In genomic region chr2:196510246-196510645, GRCh38 we compare ENCODE assay signal across 27 cellular contexts.
"Had no signal": no experiment of that assay in that cellular context is flagged by ENCODE, and none has a peak within 500 bp of the region (broad histone marks: within the 10 kb centered on the region; RNA-seq: fewer than 3 reads in every experiment).

No MANE protein-coding gene starts in this region.

- H3K36me3 Mint-ChIP-seq: naive thymus-derived CD8-positive, alpha-beta T cell; neural progenitor cell; stimulated activated effector memory CD8-positive, alpha-beta T cell treated with anti-CD3 and anti-CD28 coated beads, Interleukin-12 subunit alpha, Interleukin-12 subunit beta, amount 100 ng/mL, for 72 hours had no signal

- DNase-seq: effector CD4-positive, alpha-beta T cell; endodermal cell; foreskin keratinocyte; heart right ventricle; hypothalamus; kidney glomerular epithelial cell; mammary epithelial cell; mucosa of descending colon; naive thymus-derived CD8-positive, alpha-beta T cell; nucleus accumbens; ovary; retina; right lobe of liver; stimulated activated CD4-positive, alpha-beta T cell treated with anti-CD3 and anti-CD28 coated beads, Interleukin-4, amount 100 ng/mL, for 1 hour; stimulated activated CD8-positive, alpha-beta memory T cell treated with anti-CD3 and anti-CD28 coated beads, Interleukin-4, amount 100 ng/mL, for 48 hours; stimulated activated naive CD8-positive, alpha-beta T cell treated with anti-CD3 and anti-CD28 coated beads, Interleukin-15, Interleukin-2, amounts not matched to agents 100 U/mL and 50 U/mL, for 24 hours; thyroid gland; upper lobe of right lung had no signal

- ATAC-seq: foreskin keratinocyte; heart right ventricle; left lobe of liver; mucosa of descending colon; naive thymus-derived CD8-positive, alpha-beta T cell; right lobe of liver; stimulated activated effector memory CD8-positive, alpha-beta T cell treated with anti-CD3 and anti-CD28 coated beads, Interleukin-12 subunit alpha, Interleukin-12 subunit beta, amount 100 ng/mL, for 72 hours; stimulated activated naive CD8-positive, alpha-beta T cell treated with anti-CD3 and anti-CD28 coated beads, Interleukin-15, Interleukin-2, amounts not matched to agents 100 U/mL and 50 U/mL, for 24 hours; upper lobe of right lung had no signal

- H3K27ac Mint-ChIP-seq: endodermal cell; neural progenitor cell; stimulated activated effector memory CD8-positive, alpha-beta T cell treated with anti-CD3 and anti-CD28 coated beads, Interleukin-12 subunit alpha, Interleukin-12 subunit beta, amount 100 ng/mL, for 72 hours had no signal

- H3K9me3 Mint-ChIP-seq: endodermal cell; naive thymus-derived CD8-positive, alpha-beta T cell; neural progenitor cell; stimulated activated effector memory CD8-positive, alpha-beta T cell treated with anti-CD3 and anti-CD28 coated beads, Interleukin-12 subunit alpha, Interleukin-12 subunit beta, amount 100 ng/mL, for 72 hours had no signal

- H3K27ac ChIP-seq: coronary artery, foreskin keratinocyte, heart right ventricle, neural progenitor cell, ovary, prostate gland, right lobe of liver, suprapubic skin, thyroid gland, upper lobe of right lung, vagina had no signal

- FAIRE-seq: endothelial cell of umbilical vein, islet of Langerhans had no signal

- H3K4me3 Mint-ChIP-seq: endodermal cell; naive thymus-derived CD8-positive, alpha-beta T cell; neural progenitor cell; stimulated activated effector memory CD8-positive, alpha-beta T cell treated with anti-CD3 and anti-CD28 coated beads, Interleukin-12 subunit alpha, Interleukin-12 subunit beta, amount 100 ng/mL, for 72 hours had no signal

- H3K9me3 ChIP-seq: heart right ventricle, mucosa of descending colon, ovary, prostate gland, right lobe of liver, suprapubic skin, thyroid gland, upper lobe of right lung, vagina had no signal

- H3K27me3 ChIP-seq: foreskin keratinocyte, heart right ventricle, neural progenitor cell, ovary, right lobe of liver, suprapubic skin, thyroid gland, upper lobe of right lung, vagina had no signal

- H3K4me1 ChIP-seq: foreskin keratinocyte, neural progenitor cell, prostate gland, right lobe of liver, upper lobe of right lung, vagina had no signal

- H3K4me1 Mint-ChIP-seq: naive thymus-derived CD8-positive, alpha-beta T cell; stimulated activated effector memory CD8-positive, alpha-beta T cell treated with anti-CD3 and anti-CD28 coated beads, Interleukin-12 subunit alpha, Interleukin-12 subunit beta, amount 100 ng/mL, for 72 hours had no signal

- H3K36me3 ChIP-seq: heart right ventricle, neural progenitor cell, ovary, prostate gland, right lobe of liver, suprapubic skin, thyroid gland, upper lobe of right lung, vagina had no signal

- H3K4me3 ChIP-seq: coronary artery, heart right ventricle, mucosa of descending colon, neural progenitor cell, ovary, prostate gland, right lobe of liver, suprapubic skin, thyroid gland, upper lobe of right lung, vagina had no signal
